ENCODE assay signal across 8 cellular contexts in genomic region chr4:18406220-18406619, GRCh38.
"Had no signal": no experiment of that assay in that cellular context is flagged by ENCODE, and none has a peak within 500 bp of the region (broad histone marks: within the 10 kb centered on the region; RNA-seq: fewer than 3 reads in every experiment).

No MANE protein-coding gene starts in this region.

- H3K36me3 ChIP-seq: HAP-1 had no signal

- H3K9me3 ChIP-seq: HAP-1 had no signal

- H3K36me3 Mint-ChIP-seq: IgD-negative memory B cell had no signal

- H3K27ac ChIP-seq: GM23248 had no signal

- H3K4me1 ChIP-seq: HAP-1 had no signal

- H3K4me3 ChIP-seq: GM23248, HAP-1 had no signal

- ATAC-seq: HCT116 had no signal

- H3K4me3 Mint-ChIP-seq: HFFc6, IgD-negative memory B cell had no signal

- H3K27ac Mint-ChIP-seq: HFFc6, IgD-negative memory B cell had no signal

- DNase-seq: GM23248, GOT3, H7, HFFc6, KBM-7 had no signal
